ENCODE assay signal across 9 cellular contexts in the genomic region with DNA sequence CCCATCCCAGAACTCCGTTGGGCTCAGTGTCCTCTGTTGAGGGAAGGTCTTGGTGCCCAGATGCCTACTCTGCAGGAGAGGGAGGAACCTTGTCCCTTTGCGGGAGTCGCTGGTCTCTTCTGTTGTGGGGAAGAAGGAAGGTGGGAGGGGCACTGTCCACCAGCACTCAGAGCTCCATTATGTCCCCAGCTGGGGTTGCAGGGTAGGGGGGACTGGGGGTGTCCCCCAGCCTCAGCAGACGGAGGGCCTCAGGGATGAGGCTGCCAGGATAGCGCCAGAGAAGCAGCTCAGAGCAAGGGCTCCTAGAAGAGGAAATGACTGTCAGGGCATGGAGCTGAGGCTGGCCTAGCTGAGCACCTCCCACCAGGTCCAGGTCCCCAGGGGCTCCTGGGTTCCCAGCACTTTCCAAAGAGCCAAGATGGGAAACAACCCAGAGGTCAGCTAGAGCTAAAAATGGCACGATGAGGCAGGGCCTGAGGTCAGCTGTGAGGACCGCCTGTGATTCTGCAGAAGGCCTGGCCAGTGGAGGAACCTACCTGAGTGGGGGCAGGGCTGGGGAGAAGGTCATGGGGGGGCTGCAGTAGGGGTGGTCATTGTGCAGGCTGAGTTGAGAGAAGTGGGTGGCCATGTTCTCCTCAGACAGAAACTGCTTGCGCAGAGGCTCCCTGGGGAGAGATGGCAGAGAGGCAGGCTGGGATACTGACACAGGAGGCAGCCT. TPM values are rescaled to one million over a fixed set of nuclear protein-coding genes. Genes with fewer than 3 reads are reported as not detected.
DNase-seq lines count a peak whose midpoint lies in the region; ATAC-seq and TF ChIP-seq lines count a peak whose summit lies in the region.
"Had no signal": no experiment of that assay in that cellular context is flagged by ENCODE, and none has a peak within 500 bp of the region (broad histone marks: within the 10 kb centered on the region; RNA-seq: fewer than 3 reads in every experiment).

No MANE protein-coding gene starts in this region.

- TF ChIP-seq CTCF in NB4 (IDR thresholded peaks at IDR 0.05; ENCODE audit: low read depth, low read length): no peak
- TF ChIP-seq CTCF in cardiac fibroblast (IDR thresholded peaks at IDR 0.05; ENCODE audit: low read depth, low read length): no peak
- no peak for TF ChIP-seq CTCF in mucosa of descending colon (IDR thresholded peaks at IDR 0.05)

- DNase-seq in EL (peak; percentile 61), NB4 (ENCODE audit: low read depth) (peak; percentile 69), cardiac fibroblast (ENCODE audit: low read depth in 2 of 2) (peak; percentile 75 to 85), mucosa of descending colon (peak in 2 of 3 donors; percentile 21 to 69), NCI-H2196 treated with DMSO at 0.1 percent for 48 hours (lab: John Stamatoyannopoulos, UW; ENCODE audit: unreplicated experiment) (no peak), NCI-H1105 treated with DMSO at 0.1 percent for 48 hours (lab: John Stamatoyannopoulos, UW) (no peak), NCI-H446 treated with DMSO at 0.1 percent for 48 hours (lab: John Stamatoyannopoulos, UW) (no peak)

- no peak for ATAC-seq in mucosa of descending colon
- no peak for ATAC-seq in GM21447 (IDR thresholded peaks at IDR 0.05; ENCODE audit: unreplicated experiment)

- intact Hi-C loops in mucosa of descending colon (cut with DNase I, micrococcal nuclease): no loop called here

- TF ChIP-seq POLR2A in NB4 (IDR thresholded peaks at IDR 0.05; ENCODE audit: extremely low read depth, insufficient read length): no peak

- H3K4me3 ChIP-seq in NB4 (ENCODE audit: low read depth, low read length): peak overlapping the region; percentile 71
- peak overlapping the region; percentile 69 to 77 for H3K4me3 ChIP-seq in cardiac fibroblast (replicated peaks in 1 of 2; ENCODE audit: low read depth in 2 of 2, low read length in 2 of 2)
- no peak overlapping the region for H3K4me3 ChIP-seq in mucosa of descending colon

- peaks cover 52% of the 10 kb centered on the region for H3K4me1 ChIP-seq in mucosa of descending colon (ENCODE audit: low read depth)

- no peaks in the 10 kb centered on the region for H3K9me3 ChIP-seq in mucosa of descending colon

- H3K36me3 ChIP-seq in mucosa of descending colon (ENCODE audit: low read depth): no peaks in the 10 kb centered on the region

RNA-seq across cellular contexts. Expression of a gene that starts 0.9 kb away (rescaled TPM):
- total RNA-seq in mucosa of descending colon: 10 to 100 TPM; 19.7 to 33.3 (median 26.5) TPM

RNA-seq across cellular contexts. Expression of a gene that starts 1.0 kb away (rescaled TPM):
- 10 to 100 TPM; 23.7 to 26.0 (median 25.7) TPM for total RNA-seq in mucosa of descending colon

RNA-seq across cellular contexts. Expression of a gene that starts 2.7 kb away (rescaled TPM):
- 1 to 10 TPM; 5.4 to 8.6 (median 6.7) TPM for total RNA-seq in mucosa of descending colon

RNA-seq across cellular contexts. Expression of a gene that starts 4.9 kb away (rescaled TPM):
- not detected for total RNA-seq in mucosa of descending colon
- total RNA-seq: RPMI7951 had no signal

RNA-seq across cellular contexts. Expression of a gene that starts 10.1 kb away (rescaled TPM):
- under 1 TPM; 0.14 to 0.61 (median 0.47) TPM for total RNA-seq in mucosa of descending colon
- total RNA-seq: RPMI7951 had no signal

Comparison
In these comparisons a context has a peak if more than half of its experiments do, and no peak if none do; other contexts are left out.
1. DNase-seq: peak in EL (single experiment), NB4 (single experiment), cardiac fibroblast (2 of 2) and mucosa of descending colon (2 of 3); none in NCI-H2196 treated with DMSO at 0.1 percent for 48 hours (single experiment), NCI-H1105 treated with DMSO at 0.1 percent for 48 hours (single experiment) and NCI-H446 treated with DMSO at 0.1 percent for 48 hours (single experiment).